In the genomic region with DNA sequence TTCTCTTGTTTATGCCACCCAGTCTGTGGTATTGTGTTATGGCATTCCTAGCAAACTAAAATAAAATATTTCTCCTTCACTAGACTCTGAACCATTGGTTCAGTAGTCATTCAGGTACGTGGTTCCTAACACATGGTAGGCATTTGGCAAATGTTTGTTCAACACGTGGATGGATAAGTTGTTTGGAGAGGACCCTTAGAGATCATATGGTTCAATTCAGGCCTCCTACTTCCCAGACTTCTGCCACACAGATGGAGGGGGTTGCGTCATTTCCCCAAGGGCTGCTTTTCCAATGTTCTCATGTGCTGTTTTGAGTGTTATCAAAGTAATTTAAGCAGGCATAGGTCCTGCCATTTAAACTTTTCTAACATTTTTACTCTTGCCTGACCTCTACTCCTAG, we compare ENCODE assay signal across 2 cellular contexts.
TF ChIP-seq lines count a peak whose summit lies in the region.

No MANE protein-coding gene starts in this region.

TF ChIP-seq in liver, 16 proteins besides CTCF, POLR2A, EP300 and RAD21 (continued from another document):
- TF ChIP-seq MAX (IDR thresholded peaks at IDR 0.05) (no peak), GABPA (IDR thresholded peaks at IDR 0.05 in 1 of 2, conservative IDR thresholded peaks at IDR 0.05 in 1 of 2) (no peak), RXRA (IDR thresholded peaks at IDR 0.05) (no peak), EGR1 (IDR thresholded peaks at IDR 0.05; ENCODE audit: low read depth in 2 of 2) (no peak), NR2F2 (IDR thresholded peaks at IDR 0.05) (peak; percentile 24)

TF ChIP-seq in SK-N-SH treated with all-trans-retinoic acid at 6 μM for 48 hours, 23 proteins besides CTCF, POLR2A, EP300 and RAD21 (continued from another document):
- no peak for TF ChIP-seq CREB5 (CRISPR knock-in tag; IDR thresholded peaks at IDR 0.05; ENCODE audit: low read depth)
- no peak for TF ChIP-seq BACH2 (CRISPR knock-in tag; IDR thresholded peaks at IDR 0.05; ENCODE audit: borderline replicate concordance)
TF ChIP-seq in SK-N-SH treated with all-trans-retinoic acid at 6 μM for 48 hours: peak in this region for 0.
